1 cellular context compared by ENCODE assay signal in the genomic region with DNA sequence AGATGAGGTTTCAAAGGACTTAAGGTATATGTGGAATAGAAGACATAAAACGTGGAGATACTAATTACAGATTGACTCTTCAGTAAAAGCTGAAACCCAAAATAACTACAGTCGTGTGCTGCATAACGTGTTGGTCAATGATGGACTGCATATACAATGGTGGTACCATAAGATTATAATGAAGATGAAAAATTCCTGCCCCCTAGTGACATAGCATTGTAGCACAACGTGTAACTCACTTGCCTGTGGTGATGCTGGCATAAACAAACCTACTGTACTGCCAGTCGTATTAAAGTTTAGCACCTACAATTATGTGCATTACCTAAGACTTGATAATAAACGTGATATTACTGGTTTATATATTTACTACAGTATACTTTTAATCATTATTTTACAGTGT.
TF ChIP-seq lines count a peak whose summit lies in the region.

No MANE protein-coding gene starts in this region.

TF ChIP-seq in GM23338, 12 proteins besides CTCF, POLR2A, EP300 and RAD21 (continued from another document):
- TF ChIP-seq, protein P1, sequence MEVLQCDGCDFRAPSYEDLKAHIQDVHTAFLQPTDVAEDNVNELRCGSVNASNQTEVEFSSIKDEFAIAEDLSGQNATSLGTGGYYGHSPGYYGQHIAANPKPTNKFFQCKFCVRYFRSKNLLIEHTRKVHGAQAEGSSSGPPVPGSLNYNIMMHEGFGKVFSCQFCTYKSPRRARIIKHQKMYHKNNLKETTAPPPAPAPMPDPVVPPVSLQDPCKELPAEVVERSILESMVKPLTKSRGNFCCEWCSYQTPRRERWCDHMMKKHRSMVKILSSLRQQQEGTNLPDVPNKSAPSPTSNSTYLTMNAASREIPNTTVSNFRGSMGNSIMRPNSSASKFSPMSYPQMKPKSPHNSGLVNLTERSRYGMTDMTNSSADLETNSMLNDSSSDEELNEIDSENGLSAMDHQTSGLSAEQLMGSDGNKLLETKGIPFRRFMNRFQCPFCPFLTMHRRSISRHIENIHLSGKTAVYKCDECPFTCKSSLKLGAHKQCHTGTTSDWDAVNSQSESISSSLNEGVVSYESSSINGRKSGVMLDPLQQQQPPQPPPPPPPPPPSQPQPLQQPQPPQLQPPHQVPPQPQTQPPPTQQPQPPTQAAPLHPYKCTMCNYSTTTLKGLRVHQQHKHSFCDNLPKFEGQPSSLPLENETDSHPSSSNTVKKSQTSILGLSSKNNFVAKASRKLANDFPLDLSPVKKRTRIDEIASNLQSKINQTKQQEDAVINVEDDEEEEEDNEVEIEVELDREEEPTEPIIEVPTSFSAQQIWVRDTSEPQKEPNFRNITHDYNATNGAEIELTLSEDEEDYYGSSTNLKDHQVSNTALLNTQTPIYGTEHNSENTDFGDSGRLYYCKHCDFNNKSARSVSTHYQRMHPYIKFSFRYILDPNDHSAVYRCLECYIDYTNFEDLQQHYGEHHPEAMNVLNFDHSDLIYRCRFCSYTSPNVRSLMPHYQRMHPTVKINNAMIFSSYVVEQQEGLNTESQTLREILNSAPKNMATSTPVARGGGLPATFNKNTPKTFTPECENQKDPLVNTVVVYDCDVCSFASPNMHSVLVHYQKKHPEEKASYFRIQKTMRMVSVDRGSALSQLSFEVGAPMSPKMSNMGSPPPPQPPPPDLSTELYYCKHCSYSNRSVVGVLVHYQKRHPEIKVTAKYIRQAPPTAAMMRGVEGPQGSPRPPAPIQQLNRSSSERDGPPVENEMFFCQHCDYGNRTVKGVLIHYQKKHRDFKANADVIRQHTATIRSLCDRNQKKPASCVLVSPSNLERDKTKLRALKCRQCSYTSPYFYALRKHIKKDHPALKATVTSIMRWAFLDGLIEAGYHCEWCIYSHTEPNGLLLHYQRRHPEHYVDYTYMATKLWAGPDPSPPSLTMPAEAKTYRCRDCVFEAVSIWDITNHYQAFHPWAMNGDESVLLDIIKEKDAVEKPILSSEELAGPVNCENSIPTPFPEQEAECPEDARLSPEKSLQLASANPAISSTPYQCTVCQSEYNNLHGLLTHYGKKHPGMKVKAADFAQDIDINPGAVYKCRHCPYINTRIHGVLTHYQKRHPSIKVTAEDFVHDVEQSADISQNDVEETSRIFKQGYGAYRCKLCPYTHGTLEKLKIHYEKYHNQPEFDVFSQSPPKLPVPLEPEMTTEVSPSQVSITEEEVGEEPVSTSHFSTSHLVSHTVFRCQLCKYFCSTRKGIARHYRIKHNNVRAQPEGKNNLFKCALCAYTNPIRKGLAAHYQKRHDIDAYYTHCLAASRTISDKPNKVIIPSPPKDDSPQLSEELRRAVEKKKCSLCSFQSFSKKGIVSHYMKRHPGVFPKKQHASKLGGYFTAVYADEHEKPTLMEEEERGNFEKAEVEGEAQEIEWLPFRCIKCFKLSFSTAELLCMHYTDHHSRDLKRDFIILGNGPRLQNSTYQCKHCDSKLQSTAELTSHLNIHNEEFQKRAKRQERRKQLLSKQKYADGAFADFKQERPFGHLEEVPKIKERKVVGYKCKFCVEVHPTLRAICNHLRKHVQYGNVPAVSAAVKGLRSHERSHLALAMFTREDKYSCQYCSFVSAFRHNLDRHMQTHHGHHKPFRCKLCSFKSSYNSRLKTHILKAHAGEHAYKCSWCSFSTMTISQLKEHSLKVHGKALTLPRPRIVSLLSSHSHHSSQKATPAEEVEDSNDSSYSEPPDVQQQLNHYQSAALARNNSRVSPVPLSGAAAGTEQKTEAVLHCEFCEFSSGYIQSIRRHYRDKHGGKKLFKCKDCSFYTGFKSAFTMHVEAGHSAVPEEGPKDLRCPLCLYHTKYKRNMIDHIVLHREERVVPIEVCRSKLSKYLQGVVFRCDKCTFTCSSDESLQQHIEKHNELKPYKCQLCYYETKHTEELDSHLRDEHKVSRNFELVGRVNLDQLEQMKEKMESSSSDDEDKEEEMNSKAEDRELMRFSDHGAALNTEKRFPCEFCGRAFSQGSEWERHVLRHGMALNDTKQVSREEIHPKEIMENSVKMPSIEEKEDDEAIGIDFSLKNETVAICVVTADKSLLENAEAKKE (CRISPR knock-in tag; IDR thresholded peaks at IDR 0.05), result no peak
- TF ChIP-seq POLR2AphosphoS5 (IDR thresholded peaks at IDR 0.05; ENCODE audit: low read depth) (no peak), STAT1 (IDR thresholded peaks at IDR 0.05; ENCODE audit: unreplicated experiment) (no peak), NANOG (IDR thresholded peaks at IDR 0.05; ENCODE audit: borderline replicate concordance) (no peak), ZNF114 (CRISPR knock-in tag; IDR thresholded peaks at IDR 0.05) (no peak)
- TF ChIP-seq, protein P2, sequence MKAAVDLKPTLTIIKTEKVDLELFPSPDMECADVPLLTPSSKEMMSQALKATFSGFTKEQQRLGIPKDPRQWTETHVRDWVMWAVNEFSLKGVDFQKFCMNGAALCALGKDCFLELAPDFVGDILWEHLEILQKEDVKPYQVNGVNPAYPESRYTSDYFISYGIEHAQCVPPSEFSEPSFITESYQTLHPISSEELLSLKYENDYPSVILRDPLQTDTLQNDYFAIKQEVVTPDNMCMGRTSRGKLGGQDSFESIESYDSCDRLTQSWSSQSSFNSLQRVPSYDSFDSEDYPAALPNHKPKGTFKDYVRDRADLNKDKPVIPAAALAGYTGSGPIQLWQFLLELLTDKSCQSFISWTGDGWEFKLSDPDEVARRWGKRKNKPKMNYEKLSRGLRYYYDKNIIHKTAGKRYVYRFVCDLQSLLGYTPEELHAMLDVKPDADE (IDR thresholded peaks at IDR 0.05), result no peak
